In genomic region chr12:14284189-14284722, GRCh38 we compare ENCODE assay signal across 9 cellular contexts.
DNase-seq lines count a peak whose midpoint lies in the region; ATAC-seq and TF ChIP-seq lines count a peak whose summit lies in the region.
"Had no signal": no experiment of that assay in that cellular context is flagged by ENCODE, and none has a peak within 500 bp of the region (broad histone marks: within the 10 kb centered on the region; RNA-seq: fewer than 3 reads in every experiment).

No MANE protein-coding gene starts in this region.

- TF ChIP-seq CTCF in DOHH2 (IDR thresholded peaks at IDR 0.05; ENCODE audit: low read depth, low read length, poor library complexity, severe bottlenecking) = no peak

- no peak overlapping the region for H3K27ac Mint-ChIP-seq in activated CD4-positive, alpha-beta memory T cell treated with anti-CD3 and anti-CD28 coated beads for 36 hours

- POLR2A ChIA-PET in activated CD4-positive, alpha-beta memory T cell treated with anti-CD3 and anti-CD28 coated beads for 36 hours (lab: Charles Lee) = interaction anchor here (0.9 kb wide), 1 partner anchor 27 kb away, joined by 3 read pairs; no protein-coding TSS in a partner anchor

- H3K9me3 Mint-ChIP-seq in activated CD4-positive, alpha-beta memory T cell treated with anti-CD3 and anti-CD28 coated beads for 36 hours = peaks cover 13% of the 10 kb centered on the region

- H4K20me1 ChIP-seq in DOHH2 (ENCODE audit: control insufficient read depth, insufficient read depth, low read depth, low read length) = no peaks in the 10 kb centered on the region

- H3K9me3 ChIP-seq in DOHH2 (ENCODE audit: control insufficient read depth, insufficient read depth, low read length) = peaks cover 22% of the 10 kb centered on the region
- H3K9me3 ChIP-seq in iPS-20b (ENCODE audit: insufficient read depth, low read depth, low read length) = peaks cover 8% of the 10 kb centered on the region

- peak overlapping the region; percentile 60 for H3K4me2 ChIP-seq in DOHH2 (ENCODE audit: low read length)

- ATAC-seq in GM19463 (IDR thresholded peaks at IDR 0.05; ENCODE audit: unreplicated experiment) = peak; percentile 71
- peak; percentile 54 for ATAC-seq in HG03521 (IDR thresholded peaks at IDR 0.05; ENCODE audit: unreplicated experiment)

- H3K4me3 Mint-ChIP-seq in activated CD4-positive, alpha-beta memory T cell treated with anti-CD3 and anti-CD28 coated beads for 36 hours = no peak overlapping the region

- H3K27me3 ChIP-seq in DOHH2 (ENCODE audit: control insufficient read depth, low read length) = no peaks in the 10 kb centered on the region
- H3K27me3 ChIP-seq in iPS-20b (ENCODE audit: insufficient read depth, low read length) = peaks cover 79% of the 10 kb centered on the region; the same call in 1 of the 2 replicates
- H3K27me3 ChIP-seq: SJSA1 had no signal

- H3K9ac ChIP-seq in iPS-20b (ENCODE audit: low read depth, low read length) = no peak overlapping the region; the same call in 1 of the 2 replicates

- peak overlapping the region; percentile 49 for H3K4me3 ChIP-seq in DOHH2 (ENCODE audit: low read length)
- peak overlapping the region; percentile 29; the same call in 1 of the 2 replicates for H3K4me3 ChIP-seq in iPS-20b (ENCODE audit: low read length)
- H3K4me3 ChIP-seq: SJSA1 had no signal

- no peaks in the 10 kb centered on the region for H3K27me3 Mint-ChIP-seq in activated CD4-positive, alpha-beta memory T cell treated with anti-CD3 and anti-CD28 coated beads for 36 hours

- peaks cover 2% of the 10 kb centered on the region; the same call in 1 of the 2 replicates for H3F3A ChIP-seq in DOHH2 (ENCODE audit: control insufficient read depth, insufficient read depth)

- no peaks in the 10 kb centered on the region for H3K79me2 ChIP-seq in DOHH2 (ENCODE audit: control insufficient read depth, low read length)

- no peak for DNase-seq in activated CD4-positive, alpha-beta memory T cell treated with anti-CD3 and anti-CD28 coated beads for 36 hours
- DNase-seq in EL = no peak
- no peak for DNase-seq in GOT3 (lab: John Stamatoyannopoulos, UW)
- no peak for DNase-seq in NCI-H345 (lab: John Stamatoyannopoulos, UW)

- H3K4me1 ChIP-seq in DOHH2 (ENCODE audit: control insufficient read depth, low read length) = peaks cover 34% of the 10 kb centered on the region
- peaks cover 17% of the 10 kb centered on the region; the same call in 1 of the 2 replicates for H3K4me1 ChIP-seq in iPS-20b (ENCODE audit: insufficient read depth, low read length)
- H3K4me1 ChIP-seq: SJSA1 had no signal

- CTCF ChIA-PET in activated CD4-positive, alpha-beta memory T cell treated with anti-CD3 and anti-CD28 coated beads for 36 hours (lab: Charles Lee) = interaction anchor here (0.6 to 1.1 kb wide), 2 partner anchors 98 to 173 kb away, joined by 3 read pairs; no protein-coding TSS in a partner anchor

- peaks cover 4% of the 10 kb centered on the region for H3K36me3 Mint-ChIP-seq in activated CD4-positive, alpha-beta memory T cell treated with anti-CD3 and anti-CD28 coated beads for 36 hours

- H3K36me3 ChIP-seq in DOHH2 (ENCODE audit: control insufficient read depth, low read length) = peaks cover 17% of the 10 kb centered on the region
- no peaks in the 10 kb centered on the region for H3K36me3 ChIP-seq in iPS-20b (ENCODE audit: insufficient read depth, low read depth, low read length)
- H3K36me3 ChIP-seq: SJSA1 had no signal

- intact Hi-C loops in activated CD4-positive, alpha-beta memory T cell treated with anti-CD3 and anti-CD28 coated beads for 36 hours (cut with micrococcal nuclease) = loop anchor here (5.0 kb wide), 1 partner anchor 33 kb away; no protein-coding TSS in a partner anchor

- peaks cover 5% of the 10 kb centered on the region for H3K4me1 Mint-ChIP-seq in activated CD4-positive, alpha-beta memory T cell treated with anti-CD3 and anti-CD28 coated beads for 36 hours (ENCODE audit: low read depth)

- no peaks in the 10 kb centered on the region for H3K9me2 ChIP-seq in DOHH2 (replicated peaks; ENCODE audit: control insufficient read depth, low read length)

- H3K27ac ChIP-seq in DOHH2 (ENCODE audit: low read depth, low read length) (peak overlapping the region; percentile 55), iPS-20b (ENCODE audit: low read length) (no peak overlapping the region)
- H3K27ac ChIP-seq: SJSA1 had no signal
